In the genomic region with DNA sequence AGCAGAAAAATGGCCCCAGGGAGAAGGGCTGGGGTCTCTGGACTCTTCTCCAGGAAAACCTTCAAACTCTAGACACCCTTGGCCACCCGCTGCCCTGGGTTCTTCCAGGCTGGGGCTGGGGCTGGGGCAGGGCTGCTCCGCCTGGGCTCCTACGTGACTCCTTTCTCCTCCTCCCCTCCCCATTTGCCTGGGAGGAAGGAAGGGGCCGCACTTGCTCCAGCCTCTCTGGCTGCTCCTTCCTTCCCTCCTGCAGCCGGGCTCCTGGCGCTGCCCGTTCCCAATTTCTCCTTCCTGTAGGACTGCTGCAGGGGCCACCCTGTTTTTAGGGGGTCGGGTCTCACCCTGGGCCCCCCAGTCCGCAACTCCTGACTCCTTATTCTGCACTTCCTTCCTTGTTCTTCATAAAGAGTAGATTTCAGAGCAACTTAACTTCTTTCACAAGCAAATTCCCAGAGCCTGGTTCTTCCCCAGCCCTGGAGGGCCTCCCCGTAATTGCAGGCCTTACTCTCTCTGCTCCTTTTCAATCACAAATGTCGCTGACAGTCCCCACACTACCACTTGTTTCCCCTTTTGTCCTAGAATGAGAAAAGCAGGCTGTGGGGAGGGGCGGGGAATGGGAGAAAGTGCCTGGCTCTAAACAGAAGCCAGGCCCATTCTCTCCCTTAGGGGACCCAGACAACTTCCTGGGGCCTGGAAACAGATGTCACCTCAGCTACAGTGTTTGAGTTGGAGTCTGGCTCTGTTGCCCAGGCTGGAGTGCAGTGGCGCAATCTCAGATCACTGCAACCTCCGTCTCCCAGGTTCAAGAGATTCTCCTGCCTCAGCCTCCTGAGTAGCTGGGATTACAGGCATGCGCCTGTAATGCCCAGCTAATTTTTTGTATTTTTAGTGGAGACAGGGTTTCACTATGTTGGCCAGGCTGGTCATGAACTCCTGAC, we compare ENCODE assay signal across 13 cellular contexts.
"Had no signal": no experiment of that assay in that cellular context is flagged by ENCODE, and none has a peak within 500 bp of the region (broad histone marks: within the 10 kb centered on the region; RNA-seq: fewer than 3 reads in every experiment).

No MANE protein-coding gene starts in this region.

- H3K9me3 ChIP-seq: ascending aorta, heart right ventricle had no signal

- H3K36me3 ChIP-seq: ascending aorta, heart right ventricle had no signal

- H3K4me3 Mint-ChIP-seq: activated CD4-positive, alpha-beta T cell treated with anti-CD3 and anti-CD28 coated beads, Interleukin-2, amount 10 ng/mL, durations not matched to agents 24 days and 14 days; activated naive CD8-positive, alpha-beta T cell treated with anti-CD3 and anti-CD28 coated beads, Interleukin-2, amount 50 U/mL, for 24 hours; immature natural killer cell; natural killer cell; stimulated activated naive CD8-positive, alpha-beta T cell treated with anti-CD3 and anti-CD28 coated beads, Interleukin-15, Interleukin-2, amounts not matched to agents 100 ng/mL and 50 ng/mL, for 24 hours; T-cell had no signal

- H3K36me3 Mint-ChIP-seq: immature natural killer cell, natural killer cell, T-cell had no signal

- ATAC-seq: activated naive CD8-positive, alpha-beta T cell treated with anti-CD3 and anti-CD28 coated beads, Interleukin-2, amount 50 U/mL, for 24 hours; foreskin keratinocyte; heart right ventricle; left colon; natural killer cell; T-cell had no signal

- DNase-seq: activated CD4-positive, alpha-beta T cell treated with anti-CD3 and anti-CD28 coated beads, Interleukin-2, amount 10 ng/mL, durations not matched to agents 24 days and 14 days; activated naive CD4-positive, alpha-beta T cell treated with Interleukin-2 at 50 U/mL for 16 hours; activated naive CD8-positive, alpha-beta T cell treated with anti-CD3 and anti-CD28 coated beads, Interleukin-2, amount 50 U/mL, for 24 hours; foreskin keratinocyte; heart right ventricle; immature natural killer cell; left colon; natural killer cell; stimulated activated CD4-positive, alpha-beta T cell treated with anti-CD3 and anti-CD28 coated beads, Interleukin-4, amount 100 ng/mL, for 1 hour; stimulated activated CD8-positive, alpha-beta memory T cell treated with anti-CD3 and anti-CD28 coated beads, Interleukin-4, amount 100 ng/mL, for 48 hours; T-cell had no signal

- H3K9me3 Mint-ChIP-seq: activated CD4-positive, alpha-beta T cell treated with anti-CD3 and anti-CD28 coated beads, Interleukin-2, amount 10 ng/mL, durations not matched to agents 24 days and 14 days; activated naive CD8-positive, alpha-beta T cell treated with anti-CD3 and anti-CD28 coated beads, Interleukin-2, amount 50 U/mL, for 24 hours; immature natural killer cell; natural killer cell; stimulated activated naive CD8-positive, alpha-beta T cell treated with anti-CD3 and anti-CD28 coated beads, Interleukin-15, Interleukin-2, amounts not matched to agents 100 ng/mL and 50 ng/mL, for 24 hours; T-cell had no signal

- H3K4me1 Mint-ChIP-seq: activated CD4-positive, alpha-beta T cell treated with anti-CD3 and anti-CD28 coated beads, Interleukin-2, amount 10 ng/mL, durations not matched to agents 24 days and 14 days; activated naive CD8-positive, alpha-beta T cell treated with anti-CD3 and anti-CD28 coated beads, Interleukin-2, amount 50 U/mL, for 24 hours; immature natural killer cell; T-cell had no signal

- H3K27me3 ChIP-seq: ascending aorta had no signal

- H3K27ac Mint-ChIP-seq: activated CD4-positive, alpha-beta T cell treated with anti-CD3 and anti-CD28 coated beads, Interleukin-2, amount 10 ng/mL, durations not matched to agents 24 days and 14 days; activated naive CD8-positive, alpha-beta T cell treated with anti-CD3 and anti-CD28 coated beads, Interleukin-2, amount 50 U/mL, for 24 hours; immature natural killer cell; stimulated activated naive CD8-positive, alpha-beta T cell treated with anti-CD3 and anti-CD28 coated beads, Interleukin-15, Interleukin-2, amounts not matched to agents 100 ng/mL and 50 ng/mL, for 24 hours had no signal

- H3K4me3 ChIP-seq: ascending aorta, heart right ventricle had no signal

- H3K4me1 ChIP-seq: ascending aorta, foreskin keratinocyte, heart right ventricle had no signal

- H3K27ac ChIP-seq: ascending aorta, foreskin keratinocyte, heart right ventricle had no signal
